In the genomic region with DNA sequence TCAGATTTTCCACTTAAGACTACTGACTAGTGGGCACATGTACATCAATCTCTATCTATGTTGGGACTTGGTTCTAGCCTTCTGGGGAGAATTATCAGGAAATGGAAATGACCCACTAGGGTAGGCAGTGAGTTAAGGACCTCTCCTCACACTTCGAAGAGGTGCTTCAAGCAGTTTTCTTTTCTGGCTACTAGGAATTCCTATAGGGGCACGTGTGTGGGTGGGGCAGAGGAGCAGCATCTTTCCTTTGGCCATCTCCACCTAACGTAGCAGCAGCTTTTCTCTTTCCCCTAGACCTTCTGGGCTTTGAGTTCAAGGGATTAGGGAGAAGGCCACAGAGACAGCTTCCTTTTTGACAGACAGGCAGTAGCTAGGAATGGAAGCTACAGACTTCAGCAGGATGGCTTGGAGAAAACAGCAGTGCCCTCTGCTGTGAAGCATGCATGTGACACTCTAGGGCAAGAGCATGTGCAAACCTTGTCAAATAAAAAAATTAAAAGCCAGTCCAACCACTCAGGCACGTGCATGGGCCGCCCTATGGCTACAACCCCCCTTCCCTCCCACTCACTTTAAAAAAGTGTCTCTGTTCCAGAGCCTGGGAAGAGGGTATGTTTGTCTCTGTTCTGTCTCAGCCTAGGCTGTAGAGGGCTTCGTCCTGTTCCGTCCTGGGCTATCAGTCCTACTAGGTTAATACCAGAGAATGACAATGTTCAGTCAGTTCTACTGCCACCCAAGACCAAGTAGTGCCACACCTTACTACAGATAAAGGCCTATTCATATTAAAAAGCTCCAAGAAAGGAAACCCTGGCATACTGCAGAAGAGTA, we compare ENCODE assay signal across 1 cellular context.
TF ChIP-seq lines count a peak whose summit lies in the region.

No MANE protein-coding gene starts in this region.

TF ChIP-seq in SK-N-SH, 30 proteins besides CTCF, POLR2A, EP300 and RAD21 (continued from another document):
- TF ChIP-seq, protein P1, sequence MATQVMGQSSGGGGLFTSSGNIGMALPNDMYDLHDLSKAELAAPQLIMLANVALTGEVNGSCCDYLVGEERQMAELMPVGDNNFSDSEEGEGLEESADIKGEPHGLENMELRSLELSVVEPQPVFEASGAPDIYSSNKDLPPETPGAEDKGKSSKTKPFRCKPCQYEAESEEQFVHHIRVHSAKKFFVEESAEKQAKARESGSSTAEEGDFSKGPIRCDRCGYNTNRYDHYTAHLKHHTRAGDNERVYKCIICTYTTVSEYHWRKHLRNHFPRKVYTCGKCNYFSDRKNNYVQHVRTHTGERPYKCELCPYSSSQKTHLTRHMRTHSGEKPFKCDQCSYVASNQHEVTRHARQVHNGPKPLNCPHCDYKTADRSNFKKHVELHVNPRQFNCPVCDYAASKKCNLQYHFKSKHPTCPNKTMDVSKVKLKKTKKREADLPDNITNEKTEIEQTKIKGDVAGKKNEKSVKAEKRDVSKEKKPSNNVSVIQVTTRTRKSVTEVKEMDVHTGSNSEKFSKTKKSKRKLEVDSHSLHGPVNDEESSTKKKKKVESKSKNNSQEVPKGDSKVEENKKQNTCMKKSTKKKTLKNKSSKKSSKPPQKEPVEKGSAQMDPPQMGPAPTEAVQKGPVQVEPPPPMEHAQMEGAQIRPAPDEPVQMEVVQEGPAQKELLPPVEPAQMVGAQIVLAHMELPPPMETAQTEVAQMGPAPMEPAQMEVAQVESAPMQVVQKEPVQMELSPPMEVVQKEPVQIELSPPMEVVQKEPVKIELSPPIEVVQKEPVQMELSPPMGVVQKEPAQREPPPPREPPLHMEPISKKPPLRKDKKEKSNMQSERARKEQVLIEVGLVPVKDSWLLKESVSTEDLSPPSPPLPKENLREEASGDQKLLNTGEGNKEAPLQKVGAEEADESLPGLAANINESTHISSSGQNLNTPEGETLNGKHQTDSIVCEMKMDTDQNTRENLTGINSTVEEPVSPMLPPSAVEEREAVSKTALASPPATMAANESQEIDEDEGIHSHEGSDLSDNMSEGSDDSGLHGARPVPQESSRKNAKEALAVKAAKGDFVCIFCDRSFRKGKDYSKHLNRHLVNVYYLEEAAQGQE (IDR thresholded peaks at IDR 0.05; ENCODE audit: low read depth, low read length), result no peak
- TF ChIP-seq FOXJ3 (CRISPR knock-in tag; IDR thresholded peaks at IDR 0.05) (no peak), MXI1 (IDR thresholded peaks at IDR 0.05; ENCODE audit: low read depth, low read length) (peak; percentile 97), TAF1 (IDR thresholded peaks at IDR 0.05; ENCODE audit: borderline replicate concordance, low read depth, low read length) (no peak), RFX5 (IDR thresholded peaks at IDR 0.05; ENCODE audit: low read length) (no peak), ELF1 (IDR thresholded peaks at IDR 0.05) (no peak), SMC3 (IDR thresholded peaks at IDR 0.05; ENCODE audit: low read depth, low read length) (peak; percentile 94), TEAD4 (IDR thresholded peaks at IDR 0.05; ENCODE audit: borderline replicate concordance, insufficient read depth) (no peak), POLR2AphosphoS5 (IDR thresholded peaks at IDR 0.05; ENCODE audit: low read depth, low read length) (no peak), SIN3A (IDR thresholded peaks at IDR 0.05; ENCODE audit: borderline replicate concordance, low read depth, low read length) (no peak)
- TF ChIP-seq, protein P2, sequence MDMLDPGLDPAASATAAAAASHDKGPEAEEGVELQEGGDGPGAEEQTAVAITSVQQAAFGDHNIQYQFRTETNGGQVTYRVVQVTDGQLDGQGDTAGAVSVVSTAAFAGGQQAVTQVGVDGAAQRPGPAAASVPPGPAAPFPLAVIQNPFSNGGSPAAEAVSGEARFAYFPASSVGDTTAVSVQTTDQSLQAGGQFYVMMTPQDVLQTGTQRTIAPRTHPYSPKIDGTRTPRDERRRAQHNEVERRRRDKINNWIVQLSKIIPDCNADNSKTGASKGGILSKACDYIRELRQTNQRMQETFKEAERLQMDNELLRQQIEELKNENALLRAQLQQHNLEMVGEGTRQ (IDR thresholded peaks at IDR 0.05; ENCODE audit: borderline replicate concordance, low read depth, low read length), result no peak
- TF ChIP-seq, protein P3, sequence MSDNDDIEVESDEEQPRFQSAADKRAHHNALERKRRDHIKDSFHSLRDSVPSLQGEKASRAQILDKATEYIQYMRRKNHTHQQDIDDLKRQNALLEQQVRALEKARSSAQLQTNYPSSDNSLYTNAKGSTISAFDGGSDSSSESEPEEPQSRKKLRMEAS (IDR thresholded peaks at IDR 0.05; ENCODE audit: low read depth), result peak; percentile 70
- TF ChIP-seq, protein P4, sequence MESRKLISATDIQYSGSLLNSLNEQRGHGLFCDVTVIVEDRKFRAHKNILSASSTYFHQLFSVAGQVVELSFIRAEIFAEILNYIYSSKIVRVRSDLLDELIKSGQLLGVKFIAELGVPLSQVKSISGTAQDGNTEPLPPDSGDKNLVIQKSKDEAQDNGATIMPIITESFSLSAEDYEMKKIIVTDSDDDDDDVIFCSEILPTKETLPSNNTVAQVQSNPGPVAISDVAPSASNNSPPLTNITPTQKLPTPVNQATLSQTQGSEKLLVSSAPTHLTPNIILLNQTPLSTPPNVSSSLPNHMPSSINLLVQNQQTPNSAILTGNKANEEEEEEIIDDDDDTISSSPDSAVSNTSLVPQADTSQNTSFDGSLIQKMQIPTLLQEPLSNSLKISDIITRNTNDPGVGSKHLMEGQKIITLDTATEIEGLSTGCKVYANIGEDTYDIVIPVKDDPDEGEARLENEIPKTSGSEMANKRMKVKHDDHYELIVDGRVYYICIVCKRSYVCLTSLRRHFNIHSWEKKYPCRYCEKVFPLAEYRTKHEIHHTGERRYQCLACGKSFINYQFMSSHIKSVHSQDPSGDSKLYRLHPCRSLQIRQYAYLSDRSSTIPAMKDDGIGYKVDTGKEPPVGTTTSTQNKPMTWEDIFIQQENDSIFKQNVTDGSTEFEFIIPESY (IDR thresholded peaks at IDR 0.05; ENCODE audit: borderline replicate concordance, low read depth), result no peak
